22 cellular contexts compared by ENCODE assay signal in genomic region chr20:21289651-21290050, GRCh38. TPM values are rescaled to one million over a fixed set of nuclear protein-coding genes. Genes with fewer than 3 reads are reported as not detected.
DNase-seq lines count a peak whose midpoint lies in the region; ATAC-seq and TF ChIP-seq lines count a peak whose summit lies in the region.
"Had no signal": no experiment of that assay in that cellular context is flagged by ENCODE, and none has a peak within 500 bp of the region (broad histone marks: within the 10 kb centered on the region; RNA-seq: fewer than 3 reads in every experiment).

No MANE protein-coding gene starts in this region.

- CTCF ChIA-PET in CD4-positive, alpha-beta memory T cell (lab: Charles Lee; ENCODE audit: partially characterized antibody): no interaction called here

- DNase-seq in NCI-H2081 (lab: John Stamatoyannopoulos, UW) (peak; percentile 12 to 18), NCI-H2081 treated with DMSO at 0.1 percent for 48 hours (lab: John Stamatoyannopoulos, UW) (no peak), NCI-H774 (lab: John Stamatoyannopoulos, UW) (peak; percentile 4), fibroblast of the aortic adventitia (ENCODE audit: low read depth) (peak; percentile 39), caudate nucleus (lab: John Stamatoyannopoulos, UW) (no peak), left colon (no peak)
- DNase-seq in CD4-positive, alpha-beta memory T cell: no peak
- DNase-seq: CD8-positive, alpha-beta memory T cell; DMS153; DND-41; KG1; NCI-H1048; NCI-H1417; NCI-H1694; NCI-H2029 treated with DMSO at 0.1 percent for 48 hours; NCI-H524 treated with DMSO at 0.1 percent for 48 hours; Right ventricle myocardium superior; RPMI8226 had no signal

- H3K9me3 Mint-ChIP-seq in CD4-positive, alpha-beta memory T cell: peaks cover 0 to 20% (median 12%) of the 10 kb centered on the region in 8 donors

- intact Hi-C loops in CD4-positive, alpha-beta memory T cell (cut with micrococcal nuclease): no loop called here
- intact Hi-C loops in left colon (cut with DNase I, micrococcal nuclease): no loop called here

- no peaks in the 10 kb centered on the region for H3K36me3 ChIP-seq in CD4-positive, alpha-beta memory T cell (ENCODE audit: insufficient read depth, low read length)
- H3K36me3 ChIP-seq: SJSA1 had no signal

- peaks cover 0 to 8% of the 10 kb centered on the region in 2 donors for H3K36me3 Mint-ChIP-seq in CD4-positive, alpha-beta memory T cell

- no peaks in the 10 kb centered on the region for H3K4me1 ChIP-seq in CD4-positive, alpha-beta memory T cell (ENCODE audit: insufficient read depth, low read length)
- H3K4me1 ChIP-seq: SJSA1 had no signal

- POLR2A ChIA-PET in CD4-positive, alpha-beta memory T cell (lab: Charles Lee; ENCODE audit: partially characterized antibody): no interaction called here

- H3K27ac ChIP-seq in CD4-positive, alpha-beta memory T cell (ENCODE audit: low read depth, low read length): no peak overlapping the region
- H3K27ac ChIP-seq in caudate nucleus (ENCODE audit: low read depth, low read length): no peak overlapping the region
- H3K27ac ChIP-seq: 22Rv1, C4-2B, SJSA1 had no signal

- H3K4me1 Mint-ChIP-seq in CD4-positive, alpha-beta memory T cell: no peaks in the 10 kb centered on the region
- H3K4me1 Mint-ChIP-seq: B cell; CD8-positive, alpha-beta memory T cell had no signal

- no peak for TF ChIP-seq CTCF in fibroblast of the aortic adventitia (IDR thresholded peaks at IDR 0.05; ENCODE audit: insufficient read depth, low read length)

- ATAC-seq in left colon: no peak

- no peaks in the 10 kb centered on the region for H3K27me3 ChIP-seq in CD4-positive, alpha-beta memory T cell (ENCODE audit: insufficient read depth, low read length)

- H3K4me3 Mint-ChIP-seq in CD4-positive, alpha-beta memory T cell: no peak overlapping the region
- H3K4me3 Mint-ChIP-seq: B cell; CD8-positive, alpha-beta memory T cell had no signal

- H3K9me3 ChIP-seq in CD4-positive, alpha-beta memory T cell (ENCODE audit: control insufficient read depth in 1 of 2, low read length in 2 of 2): no peaks in the 10 kb centered on the region
- H3K9me3 ChIP-seq: SJSA1 had no signal

- no peak overlapping the region for H3K4me3 ChIP-seq in fibroblast of the aortic adventitia (ENCODE audit: low read depth, low read length)
- H3K4me3 ChIP-seq in CD4-positive, alpha-beta memory T cell (ENCODE audit: low read length in 2 of 2): no peak overlapping the region
- H3K4me3 ChIP-seq: SJSA1 had no signal

- peaks cover 30 to 43% of the 10 kb centered on the region in 2 donors for H3K27me3 Mint-ChIP-seq in CD4-positive, alpha-beta memory T cell

- no peak overlapping the region for H3K27ac Mint-ChIP-seq in CD4-positive, alpha-beta memory T cell
- H3K27ac Mint-ChIP-seq: B cell had no signal

RNA-seq across cellular contexts. Expression of gene XRN2, which starts 13.5 kb away (rescaled TPM):
- 97.1 and 97.3 TPM in 2 replicates for total RNA-seq in fibroblast of the aortic adventitia (ENCODE audit: low replicate concordance)
- 10 to 100 TPM; 52.8 to 56.3 TPM for total RNA-seq in CD4-positive, alpha-beta memory T cell
- polyA plus RNA-seq in CD4-positive, alpha-beta memory T cell: 10 to 100 TPM; 72.9 to 80.3 TPM
- 10 to 100 TPM; 31.9 to 40.2 TPM for total RNA-seq in left colon

Comparison
In these comparisons a context has a peak if more than half of its experiments do, and no peak if none do; other contexts are left out.
1. DNase-seq: peak in NCI-H2081 (2 of 2), NCI-H774 (single experiment) and fibroblast of the aortic adventitia (single experiment); none in NCI-H2081 treated with DMSO at 0.1 percent for 48 hours (single experiment), CD4-positive, alpha-beta memory T cell (0 of 5), caudate nucleus (0 of 61) and left colon (0 of 2).